1 cellular context compared by ENCODE assay signal in the genomic region with DNA sequence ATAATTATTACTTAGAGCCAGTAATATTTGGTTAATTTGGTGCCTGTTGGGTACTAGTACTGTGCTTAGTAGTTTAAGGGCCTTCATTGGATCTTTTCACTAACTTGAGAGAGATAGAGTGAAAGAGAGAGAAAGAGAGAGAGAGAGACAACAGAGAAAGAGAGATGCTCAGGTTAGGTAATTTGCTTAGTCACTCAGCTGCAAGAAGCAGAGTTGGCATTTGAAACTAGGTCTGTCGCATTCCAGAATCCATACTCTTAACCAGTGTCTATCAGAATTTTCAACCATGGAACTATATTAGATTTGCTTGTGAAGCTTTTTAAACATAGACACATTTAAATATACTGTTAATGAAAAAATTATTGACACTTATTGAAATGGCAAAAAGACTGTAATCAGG.
TF ChIP-seq lines count a peak whose summit lies in the region.

No MANE protein-coding gene starts in this region.

TF ChIP-seq in GM23338, 12 proteins besides CTCF, POLR2A, EP300 and RAD21 (continued from another document):
- TF ChIP-seq ZNF114 (CRISPR knock-in tag; IDR thresholded peaks at IDR 0.05) (no peak), EZH2 (IDR thresholded peaks at IDR 0.05; ENCODE audit: low read depth, unreplicated experiment) (no peak)
TF ChIP-seq in GM23338: peak in this region for 0.
